Comparison of ENCODE assay signal across 9 cellular contexts in genomic region chr4:144787365-144788263, GRCh38.
A peak's percentile ranks its signal among the peaks of the same experiment; 100 is the strongest.
DNase-seq lines count a peak whose midpoint lies in the region; ATAC-seq and TF ChIP-seq lines count a peak whose summit lies in the region.
"Had no signal": no experiment of that assay in that cellular context is flagged by ENCODE, and none has a peak within 500 bp of the region (broad histone marks: within the 10 kb centered on the region; RNA-seq: fewer than 3 reads in every experiment).

No MANE protein-coding gene starts in this region.

- no peaks in the 10 kb centered on the region for H3K36me3 Mint-ChIP-seq in natural killer cell treated with Interleukin-12 subunit alpha and Interleukin-12 subunit beta and Interleukin-15 and Interleukin-18, amount 100 ng/mL, for 72 hours
- H3K36me3 Mint-ChIP-seq: activated naive CD8-positive, alpha-beta T cell treated with anti-CD3 and anti-CD28 coated beads, Interleukin-2, amount 10 ng/mL, durations not matched to agents 7 days and 5 days had no signal

- DNase-seq in SIG-M5 treated with dmso at 0.1 percent for 504 hours (lab: John Stamatoyannopoulos, UW; ENCODE audit: unreplicated experiment) (peak; percentile 19), SIG-M5 (lab: John Stamatoyannopoulos, UW) (no peak), OCI-LY7 (ENCODE audit: low spot score) (peak; percentile 46), fibroblast of peridontal ligament (ENCODE audit: extremely low read depth) (peak; percentile 46), sciatic nerve (ENCODE audit: low spot score) (no peak), DMS114 treated with DMSO at 0.1 percent for 48 hours (lab: John Stamatoyannopoulos, UW; ENCODE audit: unreplicated experiment) (no peak)
- DNase-seq in natural killer cell treated with Interleukin-12 subunit alpha and Interleukin-12 subunit beta and Interleukin-15 and Interleukin-18, amount 100 ng/mL, for 72 hours (ENCODE audit: low spot score): no peak
- DNase-seq: activated naive CD8-positive, alpha-beta T cell treated with anti-CD3 and anti-CD28 coated beads, Interleukin-2, amount 10 ng/mL, durations not matched to agents 7 days and 5 days had no signal

- H3K27me3 Mint-ChIP-seq in natural killer cell treated with Interleukin-12 subunit alpha and Interleukin-12 subunit beta and Interleukin-15 and Interleukin-18, amount 100 ng/mL, for 72 hours: peaks cover 3 to 6% of the 10 kb centered on the region in 2 donors

- H3K36me3 ChIP-seq in OCI-LY7 (ENCODE audit: insufficient read depth, low read length): no peaks in the 10 kb centered on the region

- no peak overlapping the region for H3K4me3 Mint-ChIP-seq in natural killer cell treated with Interleukin-12 subunit alpha and Interleukin-12 subunit beta and Interleukin-15 and Interleukin-18, amount 100 ng/mL, for 72 hours
- H3K4me3 Mint-ChIP-seq: activated naive CD8-positive, alpha-beta T cell treated with anti-CD3 and anti-CD28 coated beads, Interleukin-2, amount 10 ng/mL, durations not matched to agents 7 days and 5 days had no signal

- H3K9me3 Mint-ChIP-seq in natural killer cell treated with Interleukin-12 subunit alpha and Interleukin-12 subunit beta and Interleukin-15 and Interleukin-18, amount 100 ng/mL, for 72 hours: peaks cover under 1% of the 10 kb centered on the region

- peak; percentile 81 for TF ChIP-seq CTCF in OCI-LY7 (conservative IDR thresholded peaks at IDR 0.05; ENCODE audit: low read length)

- H2AFZ ChIP-seq in OCI-LY7 (ENCODE audit: low read length): no peak overlapping the region

- no peaks in the 10 kb centered on the region for H4K20me1 ChIP-seq in OCI-LY7 (ENCODE audit: insufficient read depth, low read length)

- intact Hi-C loops in OCI-LY7 (cut with micrococcal nuclease; ENCODE audit: unreplicated experiment) (loop anchor here (1.0 to 10.0 kb wide), 3 partner anchors 173 to 611 kb away; no protein-coding TSS in a partner anchor), sciatic nerve (cut with DNase I) (no loop called here)

- no peak overlapping the region for H3K4me2 ChIP-seq in OCI-LY7 (ENCODE audit: low read length)

- H3K4me3 ChIP-seq in OCI-LY7 (ENCODE audit: low read depth, low read length, poor library complexity, severe bottlenecking): no peak overlapping the region

- H3K79me2 ChIP-seq in OCI-LY7 (ENCODE audit: insufficient read depth, low read depth, low read length): no peaks in the 10 kb centered on the region

- CTCF ChIA-PET in OCI-LY7 (lab: Charles Lee; ENCODE audit: unreplicated experiment): no interaction called here

- POLR2A ChIA-PET in OCI-LY7 (lab: Charles Lee): no interaction called here

- no peaks in the 10 kb centered on the region for H3K9me3 ChIP-seq in OCI-LY7 (ENCODE audit: low read length)

- BruUV-seq in OCI-LY7 (replicated peaks; lab: Mats Ljungman, UMichigan): no TSS peak

- no peaks in the 10 kb centered on the region for H3K4me1 Mint-ChIP-seq in natural killer cell treated with Interleukin-12 subunit alpha and Interleukin-12 subunit beta and Interleukin-15 and Interleukin-18, amount 100 ng/mL, for 72 hours (ENCODE audit: low read depth in 2 of 2)
- H3K4me1 Mint-ChIP-seq: activated naive CD8-positive, alpha-beta T cell treated with anti-CD3 and anti-CD28 coated beads, Interleukin-2, amount 10 ng/mL, durations not matched to agents 7 days and 5 days had no signal

- no peaks in the 10 kb centered on the region for H3K9me2 ChIP-seq in OCI-LY7 (ENCODE audit: insufficient read depth, low read length)

- no peak overlapping the region for H3K27ac ChIP-seq in OCI-LY7 (ENCODE audit: low read depth, low read length, poor library complexity, severe bottlenecking)

- ATAC-seq in HG02852 (IDR thresholded peaks at IDR 0.05; ENCODE audit: unreplicated experiment) (peak; percentile 74), sciatic nerve (peak; percentile 85)
- no peak for ATAC-seq in natural killer cell treated with Interleukin-12 subunit alpha and Interleukin-12 subunit beta and Interleukin-15 and Interleukin-18, amount 100 ng/mL, for 72 hours

- no peaks in the 10 kb centered on the region for H3K4me1 ChIP-seq in OCI-LY7 (ENCODE audit: insufficient read depth, low read length, poor library complexity, severe bottlenecking)

- no peak overlapping the region for H3K27ac Mint-ChIP-seq in natural killer cell treated with Interleukin-12 subunit alpha and Interleukin-12 subunit beta and Interleukin-15 and Interleukin-18, amount 100 ng/mL, for 72 hours
- H3K27ac Mint-ChIP-seq: activated naive CD8-positive, alpha-beta T cell treated with anti-CD3 and anti-CD28 coated beads, Interleukin-2, amount 10 ng/mL, durations not matched to agents 7 days and 5 days had no signal

Comparison
In these comparisons a context has a peak if more than half of its experiments do, and no peak if none do; other contexts are left out.
1. DNase-seq: peak in SIG-M5 treated with dmso at 0.1 percent for 504 hours (single experiment), OCI-LY7 (single experiment) and fibroblast of peridontal ligament (single experiment); none in SIG-M5 (single experiment), sciatic nerve (single experiment), DMS114 treated with DMSO at 0.1 percent for 48 hours (single experiment) and natural killer cell treated with Interleukin-12 subunit alpha and Interleukin-12 subunit beta and Interleukin-15 and Interleukin-18, amount 100 ng/mL, for 72 hours (single experiment).
2. ATAC-seq: peak in HG02852 (single experiment) and sciatic nerve (single experiment); none in natural killer cell treated with Interleukin-12 subunit alpha and Interleukin-12 subunit beta and Interleukin-15 and Interleukin-18, amount 100 ng/mL, for 72 hours (0 of 2).